ENCODE assay signal across 30 cellular contexts in genomic region chr2:144965172-144965571, GRCh38.
"Had no signal": no experiment of that assay in that cellular context is flagged by ENCODE, and none has a peak within 500 bp of the region (broad histone marks: within the 10 kb centered on the region; RNA-seq: fewer than 3 reads in every experiment).

No MANE protein-coding gene starts in this region.

- H3K36me3 Mint-ChIP-seq: stimulated activated memory B cell treated with anti-CD40 and anti-IgM and Interleukin-4, amounts not matched to agents 10 μg/mL and 1 μg/mL and 100 μg/mL, for 72 hours had no signal

- H3K4me3 ChIP-seq: pancreas, prostate gland, right atrium auricular region, right lobe of liver, sigmoid colon, suprapubic skin, testis, tibial artery, transverse colon, upper lobe of right lung, uterus had no signal

- H3K27me3 ChIP-seq: neutrophil, pancreas, right atrium auricular region, right lobe of liver, sigmoid colon, suprapubic skin, testis, tibial artery, transverse colon, upper lobe of right lung, uterus had no signal

- H3K4me1 Mint-ChIP-seq: naive thymus-derived CD8-positive, alpha-beta T cell; nephron progenitor cell; neural crest cell; stimulated activated memory B cell treated with anti-CD40 and anti-IgM and Interleukin-4, amounts not matched to agents 10 μg/mL and 1 μg/mL and 100 μg/mL, for 72 hours; stimulated activated naive CD8-positive, alpha-beta T cell treated with anti-CD3 and anti-CD28 coated beads, Interleukin-15, amount 100 ng/mL, for 72 hours had no signal

- H3K9me3 ChIP-seq: pancreas, prostate gland, right lobe of liver, testis, uterus had no signal

- H3K4me1 ChIP-seq: pancreas, prostate gland, right atrium auricular region, right lobe of liver, sigmoid colon, suprapubic skin, testis, tibial artery, transverse colon, upper lobe of right lung, uterus had no signal

- FAIRE-seq: pancreas, small intestine had no signal

- H3K36me3 ChIP-seq: neutrophil, pancreas, prostate gland, right atrium auricular region, right lobe of liver, sigmoid colon, suprapubic skin, tibial artery, transverse colon, upper lobe of right lung, uterus had no signal

- H3K27ac Mint-ChIP-seq: naive thymus-derived CD8-positive, alpha-beta T cell; natural killer cell treated with Interleukin-12 subunit alpha and Interleukin-12 subunit beta and Interleukin-15 and Interleukin-18, amount 100 ng/mL, for 72 hours; nephron progenitor cell; stimulated activated memory B cell treated with anti-CD40 and anti-IgM and Interleukin-4, amounts not matched to agents 10 μg/mL and 1 μg/mL and 100 μg/mL, for 72 hours; stimulated activated naive CD8-positive, alpha-beta T cell treated with anti-CD3 and anti-CD28 coated beads, Interleukin-15, amount 100 ng/mL, for 72 hours; type B pancreatic cell had no signal

- H3K27ac ChIP-seq: neutrophil, pancreas, prostate gland, right atrium auricular region, right lobe of liver, sigmoid colon, suprapubic skin, testis, tibial artery, transverse colon, upper lobe of right lung, uterus had no signal

- H3K4me3 Mint-ChIP-seq: naive thymus-derived CD8-positive, alpha-beta T cell; natural killer cell treated with Interleukin-12 subunit alpha and Interleukin-12 subunit beta and Interleukin-15 and Interleukin-18, amount 100 ng/mL, for 72 hours; nephron progenitor cell; neural crest cell; stimulated activated memory B cell treated with anti-CD40 and anti-IgM and Interleukin-4, amounts not matched to agents 10 μg/mL and 1 μg/mL and 100 μg/mL, for 72 hours; stimulated activated naive CD8-positive, alpha-beta T cell treated with anti-CD3 and anti-CD28 coated beads, Interleukin-15, amount 100 ng/mL, for 72 hours; type B pancreatic cell had no signal

- H3K27me3 Mint-ChIP-seq: natural killer cell treated with Interleukin-12 subunit alpha and Interleukin-12 subunit beta and Interleukin-15 and Interleukin-18, amount 100 ng/mL, for 72 hours; stimulated activated memory B cell treated with anti-CD40 and anti-IgM and Interleukin-4, amounts not matched to agents 10 μg/mL and 1 μg/mL and 100 μg/mL, for 72 hours; type B pancreatic cell had no signal

- ATAC-seq: naive thymus-derived CD8-positive, alpha-beta T cell; natural killer cell treated with Interleukin-12 subunit alpha and Interleukin-12 subunit beta and Interleukin-15 and Interleukin-18, amount 100 ng/mL, for 72 hours; pancreas; right lobe of liver; stimulated activated memory B cell treated with anti-CD40 and anti-IgM and Interleukin-4, amounts not matched to agents 10 μg/mL and 1 μg/mL and 100 μg/mL, for 72 hours; stimulated activated naive CD8-positive, alpha-beta T cell treated with anti-CD3 and anti-CD28 coated beads, Interleukin-15, amount 100 ng/mL, for 72 hours; stimulated activated naive CD8-positive, alpha-beta T cell treated with anti-CD3 and anti-CD28 coated beads, Interleukin-15, Interleukin-2, amounts not matched to agents 100 U/mL and 50 U/mL, for 24 hours; upper lobe of right lung had no signal

- DNase-seq: naive thymus-derived CD8-positive, alpha-beta T cell; nephron progenitor cell; nucleus accumbens; retina; right lobe of liver; sigmoid colon; small intestine; stimulated activated CD4-positive, alpha-beta T cell treated with anti-CD3 and anti-CD28 coated beads, Interleukin-12 subunit alpha, Interleukin-12 subunit beta, amount 100 ng/mL, for 4 hours; stimulated activated CD4-positive, alpha-beta T cell treated with anti-CD3 and anti-CD28 coated beads, Interleukin-1b, Interleukin-23, amount 100 ng/mL, for 48 hours; stimulated activated CD4-positive, alpha-beta T cell treated with anti-CD3 and anti-CD28 coated beads, Interleukin-4, amount 100 ng/mL, for 1 hour; stimulated activated CD4-positive, alpha-beta T cell treated with anti-CD3 and anti-CD28 coated beads, Interleukin-4, amount 100 ng/mL, for 4 hours; stimulated activated CD8-positive, alpha-beta memory T cell treated with anti-CD3 and anti-CD28 coated beads, Interleukin-4, amount 100 ng/mL, for 48 hours; stimulated activated naive CD4-positive, alpha-beta T cell; stimulated activated naive CD8-positive, alpha-beta T cell treated with anti-CD3 and anti-CD28 coated beads, Interleukin-15, amount 100 ng/mL, for 72 hours; stimulated activated naive CD8-positive, alpha-beta T cell treated with anti-CD3 and anti-CD28 coated beads, Interleukin-15, Interleukin-2, amounts not matched to agents 100 U/mL and 50 U/mL, for 24 hours; substantia nigra; testis; tibial artery; transverse colon; upper lobe of right lung; uterus had no signal
